28 cellular contexts compared by ENCODE assay signal in the genomic region with DNA sequence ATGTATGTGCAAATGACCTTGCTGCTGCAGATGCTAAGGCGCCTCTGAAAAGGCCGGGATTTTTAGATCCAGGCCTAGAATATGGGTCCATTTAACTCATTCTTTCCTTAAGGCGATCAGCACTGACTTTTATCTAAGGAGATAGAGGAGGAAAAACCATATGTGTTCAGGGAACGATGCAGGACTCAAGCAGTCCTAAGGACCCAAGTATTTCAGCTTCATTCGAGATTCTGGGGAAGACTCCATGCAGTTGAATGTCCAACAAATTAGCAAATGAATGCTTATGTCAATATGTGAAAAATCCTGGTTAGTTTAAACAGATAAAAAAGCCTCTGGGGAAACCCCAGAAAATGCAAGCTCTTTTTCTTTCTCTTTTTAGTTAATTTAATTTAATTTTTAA. TPM values are rescaled to one million over a fixed set of nuclear protein-coding genes. Genes with fewer than 3 reads are reported as not detected.
A peak's percentile ranks its signal among the peaks of the same experiment; 100 is the strongest.
DNase-seq lines count a peak whose midpoint lies in the region; ATAC-seq and TF ChIP-seq lines count a peak whose summit lies in the region.
"Had no signal": no experiment of that assay in that cellular context is flagged by ENCODE, and none has a peak within 500 bp of the region (broad histone marks: within the 10 kb centered on the region; RNA-seq: fewer than 3 reads in every experiment).

No MANE protein-coding gene starts in this region.

- WGBS in trophoblast cell (ENCODE audit: extremely low coverage, insufficient coverage, insufficient read length) = no CpG with 5 or more reads among the region's 5 CpGs

- H3K4me1 ChIP-seq in GM23338 (ENCODE audit: insufficient read depth) = peaks cover 45% of the 10 kb centered on the region
- peaks cover 33% of the 10 kb centered on the region for H3K4me1 ChIP-seq in iPS-20b (ENCODE audit: insufficient read depth, low read length)
- no peaks in the 10 kb centered on the region for H3K4me1 ChIP-seq in trophoblast cell (ENCODE audit: control insufficient read depth in 1 of 2, insufficient read depth in 2 of 2, low read length in 2 of 2)
- H3K4me1 ChIP-seq: A549, BE2C had no signal

- H3K36me3 ChIP-seq in GM23338 (ENCODE audit: insufficient read depth) = peaks cover 5% of the 10 kb centered on the region; the same call in 1 of the 2 replicates
- 0 out of 2 replicates have a peak, but pooled peaks cover 4% of the 10 kb centered on the region for H3K36me3 ChIP-seq in iPS-20b (ENCODE audit: insufficient read depth, low read depth, low read length)
- no peaks in the 10 kb centered on the region for H3K36me3 ChIP-seq in trophoblast cell (ENCODE audit: control insufficient read depth in 1 of 2, insufficient read depth in 2 of 2, low read length in 2 of 2)
- H3K36me3 ChIP-seq: BE2C, BLaER1 had no signal

- intact Hi-C loops in natural killer cell (cut with micrococcal nuclease) = no loop called here

- H3K9me3 ChIP-seq in iPS-20b (ENCODE audit: insufficient read depth, low read depth, low read length) = peaks cover 18% of the 10 kb centered on the region
- peaks cover 11% of the 10 kb centered on the region for H3K9me3 ChIP-seq in trophoblast cell (ENCODE audit: insufficient read depth, low read depth, low read length)
- H3K9me3 ChIP-seq: A549, BE2C had no signal

- H3K79me2 ChIP-seq in GM23338 (replicated peaks; ENCODE audit: insufficient read depth) = no peaks in the 10 kb centered on the region
- no peaks in the 10 kb centered on the region for H3K79me2 ChIP-seq in trophoblast cell (ENCODE audit: control insufficient read depth, insufficient read depth, low read length, poor library complexity)

- no peak overlapping the region for H3K18ac ChIP-seq in trophoblast cell (ENCODE audit: low read length)

- H2AFZ ChIP-seq in GM23338 = no peak overlapping the region
- H2AFZ ChIP-seq in trophoblast cell (ENCODE audit: insufficient read depth, low read length, poor library complexity) = no peak overlapping the region

- CTCF ChIA-PET in WTC11 (lab: Charles Lee) = interaction anchor here (1.1 to 1.2 kb wide), 2 partner anchors 42 to 80 kb away, joined by 3 read pairs; no protein-coding TSS in a partner anchor

- peaks cover 42% of the 10 kb centered on the region for H3K9me3 Mint-ChIP-seq in GM23338
- H3K9me3 Mint-ChIP-seq in WTC11 = peaks cover 30% of the 10 kb centered on the region
- H3K9me3 Mint-ChIP-seq in natural killer cell = no peaks in the 10 kb centered on the region
- H3K9me3 Mint-ChIP-seq: CD4-positive, alpha-beta memory T cell; CD8-positive, alpha-beta memory T cell had no signal

- DNase-seq in GM23338 (ENCODE audit: low spot score) (no peak), WTC11 (ENCODE audit: low spot score) (no peak), retina (peak; percentile 50), natural killer cell (no peak), trophoblast cell (no peak)
- no peak for DNase-seq in stimulated activated CD4-positive, alpha-beta T cell treated with anti-CD3 and anti-CD28 coated beads, Interleukin-4, amount 100 ng/mL, for 4 hours
- DNase-seq: BE2C; C1 segment of cervical spinal cord; CD4-positive, alpha-beta memory T cell; CD4-positive, CD25-positive, alpha-beta regulatory T cell; CD8-positive, alpha-beta memory T cell; COR-L47; DMS 273 treated with DMSO at 0.1 percent for 48 hours; DMS153; DMS53; DMS79; DND-41; EL; GDM1 had no signal

- H3K27me3 ChIP-seq in GM23338 (ENCODE audit: insufficient read depth) (no peaks in the 10 kb centered on the region), iPS-20b (ENCODE audit: insufficient read depth, low read length) (peaks cover 25% of the 10 kb centered on the region; the same call in 1 of the 2 replicates), trophoblast cell (ENCODE audit: insufficient read depth, low read length) (no peaks in the 10 kb centered on the region)
- H3K27me3 ChIP-seq: BE2C, BLaER1 had no signal

- no peak overlapping the region for H3K14ac ChIP-seq in trophoblast cell (ENCODE audit: low read length)

- POLR2A ChIA-PET in WTC11 (lab: Charles Lee) = no interaction called here

- no peak overlapping the region for H2AK5ac ChIP-seq in trophoblast cell (ENCODE audit: low read length)

- H2BK5ac ChIP-seq in trophoblast cell (ENCODE audit: low read depth, low read length, poor library complexity) = no peak overlapping the region

- no peak overlapping the region for H4K8ac ChIP-seq in trophoblast cell (ENCODE audit: low read depth, low read length)

- H3K4me3 Mint-ChIP-seq in GM23338 (no peak overlapping the region), WTC11 (no peak overlapping the region), natural killer cell (no peak overlapping the region)
- H3K4me3 Mint-ChIP-seq: CD14-positive monocyte; CD4-positive, alpha-beta memory T cell; CD4-positive, CD25-positive, alpha-beta regulatory T cell; CD8-positive, alpha-beta memory T cell had no signal

- H3K9ac ChIP-seq in iPS-20b (ENCODE audit: low read depth, low read length) (no peak overlapping the region), trophoblast cell (ENCODE audit: low read length) (no peak overlapping the region)
- H3K9ac ChIP-seq: BLaER1 had no signal

- TF ChIP-seq CTCF in GM23338 (conservative IDR thresholded peaks at IDR 0.05; ENCODE audit: low read depth in 2 of 2) (no peak), WTC11 (IDR thresholded peaks at IDR 0.05) (no peak), natural killer cell (IDR thresholded peaks at IDR 0.05) (no peak)

- H3K4me3 ChIP-seq in GM23338 = peak overlapping the region; percentile 17; the same call in 1 of the 2 replicates
- 0 out of 2 replicates have a peak overlapping the region, but pooled peaks have one; percentile 41 for H3K4me3 ChIP-seq in iPS-20b (ENCODE audit: low read length)
- H3K4me3 ChIP-seq in trophoblast cell (ENCODE audit: low read depth, low read length) = no peak overlapping the region
- H3K4me3 ChIP-seq: A549, BLaER1, GM12878 had no signal

- no peak overlapping the region for H2BK120ac ChIP-seq in trophoblast cell (ENCODE audit: insufficient read depth, low read length, poor library complexity)

- H3K79me1 ChIP-seq in trophoblast cell (ENCODE audit: low read length) = no peaks in the 10 kb centered on the region

- no peaks in the 10 kb centered on the region for H3K9me2 ChIP-seq in GM23338 (ENCODE audit: insufficient read depth)

- H3K36me3 Mint-ChIP-seq in GM23338 (ENCODE audit: low read depth) (peaks cover 40% of the 10 kb centered on the region), WTC11 (peaks cover 36% of the 10 kb centered on the region), natural killer cell (no peaks in the 10 kb centered on the region)
- H3K36me3 Mint-ChIP-seq: CD14-positive monocyte; CD4-positive, alpha-beta memory T cell; CD4-positive, CD25-positive, alpha-beta regulatory T cell; CD8-positive, alpha-beta memory T cell had no signal

- H4K20me1 ChIP-seq in GM23338 (replicated peaks; ENCODE audit: insufficient read depth) = no peaks in the 10 kb centered on the region
- H4K20me1 ChIP-seq: BLaER1 had no signal

- H3K27ac Mint-ChIP-seq in GM23338 (no peak overlapping the region), WTC11 (no peak overlapping the region), natural killer cell (no peak overlapping the region)
- H3K27ac Mint-ChIP-seq: CD14-positive monocyte; CD4-positive, alpha-beta memory T cell; CD4-positive, CD25-positive, alpha-beta regulatory T cell; CD8-positive, alpha-beta memory T cell had no signal

- peak; percentile 60 for ATAC-seq in GM23338
- 0 out of 2 replicates have a peak, but pooled peaks have one; percentile 27 for ATAC-seq in WTC11
- ATAC-seq in natural killer cell = no peak
- ATAC-seq: A549, GM12878 had no signal

- peaks cover 10% of the 10 kb centered on the region; the same call in 1 of the 2 replicates for H3F3A ChIP-seq in GM23338 (replicated peaks; ENCODE audit: low read depth)

- H2BK12ac ChIP-seq in trophoblast cell (ENCODE audit: low read length) = no peak overlapping the region

- H3K27me3 Mint-ChIP-seq in GM23338 (ENCODE audit: insufficient read depth, low read depth, poor library complexity) (peaks cover 10% of the 10 kb centered on the region), WTC11 (ENCODE audit: low read depth) (peaks cover 9% of the 10 kb centered on the region), natural killer cell (ENCODE audit: low read depth in 2 of 2) (peaks cover 23 to 59% of the 10 kb centered on the region in 2 donors)

- no peak overlapping the region for H3K23ac ChIP-seq in trophoblast cell (ENCODE audit: low read length)

- H4K12ac ChIP-seq in trophoblast cell (ENCODE audit: low read depth, low read length) = no peak overlapping the region

- H3K27ac ChIP-seq in GM23338 (ENCODE audit: low read depth) = peak overlapping the region; percentile 60
- no peak overlapping the region for H3K27ac ChIP-seq in iPS-20b (ENCODE audit: low read length)
- no peak overlapping the region for H3K27ac ChIP-seq in trophoblast cell (ENCODE audit: low read depth, low read length)
- H3K27ac ChIP-seq: 22Rv1, A549, BLaER1 had no signal

- no peak overlapping the region for H4K91ac ChIP-seq in trophoblast cell (ENCODE audit: low read depth, low read length)

- H3K4me2 ChIP-seq in GM23338 (peak overlapping the region; percentile 44), trophoblast cell (ENCODE audit: low read length) (no peak overlapping the region)
- H3K4me2 ChIP-seq: A549, BLaER1 had no signal

- H3K4me1 Mint-ChIP-seq in GM23338 = peaks cover 36% of the 10 kb centered on the region
- peaks cover 56% of the 10 kb centered on the region for H3K4me1 Mint-ChIP-seq in WTC11
- no peaks in the 10 kb centered on the region for H3K4me1 Mint-ChIP-seq in natural killer cell
- H3K4me1 Mint-ChIP-seq: CD14-positive monocyte; CD4-positive, alpha-beta memory T cell; CD4-positive, CD25-positive, alpha-beta regulatory T cell; CD8-positive, alpha-beta memory T cell had no signal

- H3K4ac ChIP-seq in trophoblast cell (ENCODE audit: low read depth, low read length) = no peak overlapping the region

TF ChIP-seq in GM23338, 12 proteins besides CTCF, POLR2A, EP300 and RAD21 (continues in another document):
- TF ChIP-seq EZH2phosphoT487 (IDR thresholded peaks at IDR 0.05; ENCODE audit: unreplicated experiment) = no peak
- no peak for TF ChIP-seq POLR2AphosphoS5 (IDR thresholded peaks at IDR 0.05; ENCODE audit: low read depth)

RNA-seq across cellular contexts. Expression of a gene that starts 36.0 kb away (rescaled TPM):
- not detected in 2 replicates for total RNA-seq in GM23338 (2014; rRNA removed; shearing (Covaris generic))
- polyA plus RNA-seq in GM23338 (2016; fragmentation: Nextera tagmentation; extraction: Ambion mirVana) = 0.28 TPM in 1 of 2 replicates, not detected in the other
- total RNA-seq in WTC11 (2021) (0.28 TPM in 1 of 3 replicates, not detected in the others), natural killer cell (not detected)
- not detected in 2 replicates for polyA plus RNA-seq in trophoblast cell (2013)
- total RNA-seq: A172; CD4-positive, alpha-beta memory T cell; CD4-positive, CD25-positive, alpha-beta regulatory T cell; CD8-positive, alpha-beta memory T cell; Daoy; G401; GM12878 had no signal
- polyA plus RNA-seq: A549; CD14-positive monocyte; CD4-positive, alpha-beta memory T cell; CD4-positive, CD25-positive, alpha-beta regulatory T cell; CD8-positive, alpha-beta memory T cell; GM12878 had no signal

Comparison
In these comparisons a context has a peak if more than half of its experiments do, and no peak if none do; other contexts are left out.
1. ATAC-seq: peak in GM23338 (single experiment) and WTC11 (single experiment); none in natural killer cell (0 of 3).